In genomic region chr9:4055055-4055454, GRCh38 we compare ENCODE assay signal across 17 cellular contexts.
DNase-seq lines count a peak whose midpoint lies in the region; ATAC-seq and TF ChIP-seq lines count a peak whose summit lies in the region.
"Had no signal": no experiment of that assay in that cellular context is flagged by ENCODE, and none has a peak within 500 bp of the region (broad histone marks: within the 10 kb centered on the region; RNA-seq: fewer than 3 reads in every experiment).

No MANE protein-coding gene starts in this region.

- DNase-seq in NCI-H2171 treated with DMSO at 0.1 percent for 48 hours (lab: John Stamatoyannopoulos, UW): peak; percentile 38
- no peak for DNase-seq in NCI-H2171 (lab: John Stamatoyannopoulos, UW)
- peak; percentile 30 for DNase-seq in cerebellar cortex (ENCODE audit: low spot score)
- DNase-seq in middle frontal gyrus (ENCODE audit: extremely low spot score, low spot score): peak; percentile 16
- no peak for DNase-seq in islet precursor cell
- DNase-seq in BE2C: no peak
- no peak for DNase-seq in right lobe of liver
- DNase-seq: AML-193; CD4-positive, alpha-beta memory T cell; DMS53; DND-41; EL; H9; IMR-90 had no signal

- TF ChIP-seq POLR2A in right lobe of liver (IDR thresholded peaks at IDR 0.05): no peak

- no peak overlapping the region for H3K4me3 ChIP-seq in BE2C (ENCODE audit: low read depth, low read length)
- H3K4me3 ChIP-seq in right lobe of liver: no peak overlapping the region
- H3K4me3 ChIP-seq: A549, BLaER1 had no signal

- H3K27me3 ChIP-seq in BE2C (no peaks in the 10 kb centered on the region), right lobe of liver (no peaks in the 10 kb centered on the region)
- H3K27me3 ChIP-seq: BLaER1 had no signal

- 82% methylated on average over 2 of the region's 2 CpGs for WGBS in right lobe of liver (ENCODE audit: insufficient coverage, low coverage, low lambda C conversion rate, missing lambda C conversion rate)

- intact Hi-C loops in right lobe of liver (cut with DNase I): no loop called here

- no peaks in the 10 kb centered on the region for H3K4me1 ChIP-seq in BE2C
- no peaks in the 10 kb centered on the region for H3K4me1 ChIP-seq in right lobe of liver
- H3K4me1 ChIP-seq: A549, BLaER1 had no signal

- H3K27ac ChIP-seq in right lobe of liver: no peak overlapping the region
- H3K27ac ChIP-seq: 22Rv1, A549, BLaER1 had no signal

- H3K9me3 ChIP-seq in BE2C (no peaks in the 10 kb centered on the region), right lobe of liver (no peaks in the 10 kb centered on the region)

- TF ChIP-seq CTCF in BE2C (IDR thresholded peaks at IDR 0.05; ENCODE audit: low read depth, low read length) (no peak), right lobe of liver (IDR thresholded peaks at IDR 0.05) (no peak)

- H3K36me3 ChIP-seq in BE2C: no peaks in the 10 kb centered on the region
- H3K36me3 ChIP-seq in right lobe of liver: no peaks in the 10 kb centered on the region
- H3K36me3 ChIP-seq: BLaER1 had no signal

- no peak for ATAC-seq in right lobe of liver
- ATAC-seq: A549 had no signal

Comparison
In these comparisons a context has a peak if more than half of its experiments do, and no peak if none do; other contexts are left out.
1. DNase-seq: peak in NCI-H2171 treated with DMSO at 0.1 percent for 48 hours (single experiment), cerebellar cortex (single experiment) and middle frontal gyrus (single experiment); none in NCI-H2171 (single experiment), islet precursor cell (single experiment), BE2C (single experiment) and right lobe of liver (0 of 3).